Comparison of ENCODE assay signal across 21 cellular contexts in the genomic region with DNA sequence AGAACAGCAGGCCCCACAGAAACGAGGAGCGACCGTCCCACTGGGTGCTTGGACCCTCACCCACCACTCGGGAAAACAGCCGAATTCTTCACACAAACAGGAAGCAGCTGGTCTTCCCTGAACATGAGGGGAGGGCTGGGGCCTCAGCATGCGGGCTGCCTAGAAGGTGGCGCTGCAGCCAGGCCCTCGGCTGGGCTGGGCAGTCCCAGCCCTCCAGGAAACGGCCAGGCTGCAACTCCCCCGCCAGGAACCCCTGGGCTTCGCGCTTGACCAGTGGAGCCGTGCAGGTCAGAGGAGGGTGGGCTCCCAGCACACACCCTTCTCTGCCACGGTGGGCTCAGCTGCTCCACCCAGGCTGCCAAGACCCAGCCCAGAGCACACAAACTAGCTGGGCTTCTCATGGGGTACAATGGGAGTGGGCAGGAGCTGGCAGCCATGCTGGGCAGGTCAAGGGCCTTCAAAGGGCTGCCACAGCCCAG. TPM values are rescaled to one million over a fixed set of nuclear protein-coding genes. Genes with fewer than 3 reads are reported as not detected.
DNase-seq lines count a peak whose midpoint lies in the region; ATAC-seq and TF ChIP-seq lines count a peak whose summit lies in the region.
"Had no signal": no experiment of that assay in that cellular context is flagged by ENCODE, and none has a peak within 500 bp of the region (broad histone marks: within the 10 kb centered on the region; RNA-seq: fewer than 3 reads in every experiment).

No MANE protein-coding gene starts in this region.

- no peak overlapping the region for H3K4me3 Mint-ChIP-seq in endothelial cell (ENCODE audit: unreplicated experiment)
- H3K4me3 Mint-ChIP-seq in activated CD8-positive, alpha-beta T cell treated with anti-CD3 and anti-CD28 coated beads, Interleukin-2, amount 10 ng/mL, durations not matched to agents 7 days and 5 days: no peak overlapping the region
- H3K4me3 Mint-ChIP-seq: activated CD4-positive, alpha-beta memory T cell treated with anti-CD3 and anti-CD28 coated beads for 36 hours had no signal

- POLR2A ChIA-PET in activated CD8-positive, alpha-beta T cell treated with anti-CD3 and anti-CD28 coated beads, Interleukin-2, amount 10 ng/mL, durations not matched to agents 7 days and 5 days (lab: Charles Lee): no interaction called here

- in situ Hi-C loops in gastrocnemius medialis (cut with MboI; ENCODE audit: low sequenced_read_pairs in 4 of 4): no loop called here

- DNase-seq in NCI-H748 (lab: John Stamatoyannopoulos, UW; ENCODE audit: unreplicated experiment): peak; percentile 37
- DNase-seq in NCI-H748 treated with DMSO at 0.1 percent for 48 hours (lab: John Stamatoyannopoulos, UW): no peak
- DNase-seq in endothelial cell (ENCODE audit: low spot score): peak; percentile 58
- no peak for DNase-seq in left lobe of liver (ENCODE audit: low spot score)
- DNase-seq in gastrocnemius medialis: no peak
- no peak for DNase-seq in activated CD8-positive, alpha-beta T cell treated with anti-CD3 and anti-CD28 coated beads, Interleukin-2, amount 10 ng/mL, durations not matched to agents 7 days and 5 days
- no peak for DNase-seq in central memory CD4-positive, alpha-beta T cell
- DNase-seq: activated CD4-positive, alpha-beta memory T cell treated with anti-CD3 and anti-CD28 coated beads for 36 hours; activated T-cell treated with anti-CD3 and anti-CD28 coated beads, Interleukin-2, amount 50 U/mL, for 48 hours; caudate nucleus; DMS79 treated with DMSO at 0.1 percent for 48 hours; islet precursor cell; NCI-H1436 treated with DMSO at 0.1 percent for 48 hours; NCI-H446 treated with DMSO at 0.1 percent for 48 hours; stimulated activated CD4-positive, alpha-beta T cell treated with anti-CD3 and anti-CD28 coated beads, Interleukin-2, amount 100 ng/mL, for 48 hours; stimulated activated CD8-positive, alpha-beta memory T cell treated with anti-CD3 and anti-CD28 coated beads, Interleukin-4, amount 100 ng/mL, for 48 hours had no signal

- no peaks in the 10 kb centered on the region for H3K9me3 ChIP-seq in gastrocnemius medialis
- H3K9me3 ChIP-seq: thoracic aorta had no signal

- H3K27me3 Mint-ChIP-seq in endothelial cell (ENCODE audit: unreplicated experiment): no peaks in the 10 kb centered on the region
- peaks cover 7% of the 10 kb centered on the region for H3K27me3 Mint-ChIP-seq in activated CD8-positive, alpha-beta T cell treated with anti-CD3 and anti-CD28 coated beads, Interleukin-2, amount 10 ng/mL, durations not matched to agents 7 days and 5 days (ENCODE audit: low read depth)

- H3K4me1 Mint-ChIP-seq in endothelial cell (ENCODE audit: unreplicated experiment): peaks cover 6% of the 10 kb centered on the region
- no peaks in the 10 kb centered on the region for H3K4me1 Mint-ChIP-seq in activated CD8-positive, alpha-beta T cell treated with anti-CD3 and anti-CD28 coated beads, Interleukin-2, amount 10 ng/mL, durations not matched to agents 7 days and 5 days (ENCODE audit: low read depth)

- H3K36me3 Mint-ChIP-seq in endothelial cell (ENCODE audit: low read depth, unreplicated experiment): peaks cover under 1% of the 10 kb centered on the region
- no peaks in the 10 kb centered on the region for H3K36me3 Mint-ChIP-seq in activated CD8-positive, alpha-beta T cell treated with anti-CD3 and anti-CD28 coated beads, Interleukin-2, amount 10 ng/mL, durations not matched to agents 7 days and 5 days (ENCODE audit: low read depth)
- H3K36me3 Mint-ChIP-seq: activated CD4-positive, alpha-beta memory T cell treated with anti-CD3 and anti-CD28 coated beads for 36 hours had no signal

- no peaks in the 10 kb centered on the region for H3K9me3 Mint-ChIP-seq in endothelial cell (ENCODE audit: unreplicated experiment)
- H3K9me3 Mint-ChIP-seq in activated CD8-positive, alpha-beta T cell treated with anti-CD3 and anti-CD28 coated beads, Interleukin-2, amount 10 ng/mL, durations not matched to agents 7 days and 5 days (ENCODE audit: insufficient read depth): no peaks in the 10 kb centered on the region
- H3K9me3 Mint-ChIP-seq: activated CD4-positive, alpha-beta memory T cell treated with anti-CD3 and anti-CD28 coated beads for 36 hours had no signal

- TF ChIP-seq CTCF in endothelial cell (IDR thresholded peaks at IDR 0.05; ENCODE audit: unreplicated experiment) (no peak), gastrocnemius medialis (IDR thresholded peaks at IDR 0.05 in 4 of 5, conservative IDR thresholded peaks at IDR 0.05 in 1 of 5) (no peak)

- no peaks in the 10 kb centered on the region for H3K27me3 ChIP-seq in gastrocnemius medialis

- peak; percentile 31 for ATAC-seq in left lobe of liver
- ATAC-seq in gastrocnemius medialis: no peak
- no peak for ATAC-seq in HG03045 (IDR thresholded peaks at IDR 0.05; ENCODE audit: unreplicated experiment)
- ATAC-seq in activated CD8-positive, alpha-beta T cell treated with anti-CD3 and anti-CD28 coated beads, Interleukin-2, amount 10 ng/mL, durations not matched to agents 7 days and 5 days: no peak
- ATAC-seq: gastroesophageal sphincter had no signal

- no peak overlapping the region for H3K4me3 ChIP-seq in gastrocnemius medialis
- H3K4me3 ChIP-seq: gastroesophageal sphincter, thoracic aorta had no signal

- H3K27ac Mint-ChIP-seq in endothelial cell (ENCODE audit: unreplicated experiment): peak overlapping the region; percentile 30
- H3K27ac Mint-ChIP-seq in activated CD8-positive, alpha-beta T cell treated with anti-CD3 and anti-CD28 coated beads, Interleukin-2, amount 10 ng/mL, durations not matched to agents 7 days and 5 days: no peak overlapping the region
- H3K27ac Mint-ChIP-seq: activated CD4-positive, alpha-beta memory T cell treated with anti-CD3 and anti-CD28 coated beads for 36 hours had no signal

- H3K36me3 ChIP-seq in gastrocnemius medialis: no peaks in the 10 kb centered on the region
- H3K36me3 ChIP-seq: gastroesophageal sphincter, thoracic aorta had no signal

- H3K4me1 ChIP-seq in gastrocnemius medialis: peaks cover 8 to 14% of the 10 kb centered on the region in 2 donors
- H3K4me1 ChIP-seq: gastroesophageal sphincter had no signal

- H3K27ac ChIP-seq in gastrocnemius medialis: peak overlapping the region in 3 of 4 donors; percentile 43 to 50 (median 50)
- H3K27ac ChIP-seq: 22Rv1, KMS-11, thoracic aorta had no signal

- CTCF ChIA-PET in activated CD8-positive, alpha-beta T cell treated with anti-CD3 and anti-CD28 coated beads, Interleukin-2, amount 10 ng/mL, durations not matched to agents 7 days and 5 days (lab: Charles Lee): interaction anchor here (0.9 to 2.0 kb wide), 2 partner anchors 42 to 110 kb away, joined by 3 to 6 read pairs; no protein-coding TSS in a partner anchor

- intact Hi-C loops in gastrocnemius medialis (cut with DNase I; ENCODE audit: low total_unique reads): no loop called here

- no peak for TF ChIP-seq POLR2A in gastrocnemius medialis (IDR thresholded peaks at IDR 0.05)

RNA-seq across cellular contexts. Expression of gene IGF2, which starts 29.6 kb away (rescaled TPM):
- 2.1 TPM for total RNA-seq in endothelial cell (ENCODE audit: unreplicated experiment)
- 254 TPM for total RNA-seq in left lobe of liver
- total RNA-seq in gastrocnemius medialis: 10 to 100 TPM; 21.6 to 42.4 (median 29.2) TPM
- total RNA-seq in activated CD8-positive, alpha-beta T cell treated with anti-CD3 and anti-CD28 coated beads, Interleukin-2, amount 10 ng/mL, durations not matched to agents 7 days and 5 days: not detected

RNA-seq across cellular contexts. Expression of gene INS, which starts 51.4 kb away (rescaled TPM):
- total RNA-seq in endothelial cell (ENCODE audit: unreplicated experiment) (not detected), left lobe of liver (not detected), gastrocnemius medialis (not detected)
- not detected for total RNA-seq in activated CD8-positive, alpha-beta T cell treated with anti-CD3 and anti-CD28 coated beads, Interleukin-2, amount 10 ng/mL, durations not matched to agents 7 days and 5 days
- total RNA-seq: activated CD4-positive, alpha-beta memory T cell treated with anti-CD3 and anti-CD28 coated beads for 36 hours; gastroesophageal sphincter; thoracic aorta had no signal

Comparison
In these comparisons a context has a peak if more than half of its experiments do, and no peak if none do; other contexts are left out.
1. DNase-seq: peak in NCI-H748 (single experiment) and endothelial cell (single experiment); none in NCI-H748 treated with DMSO at 0.1 percent for 48 hours (single experiment), left lobe of liver (single experiment), gastrocnemius medialis (0 of 2), activated CD8-positive, alpha-beta T cell treated with anti-CD3 and anti-CD28 coated beads, Interleukin-2, amount 10 ng/mL, durations not matched to agents 7 days and 5 days (single experiment) and central memory CD4-positive, alpha-beta T cell (single experiment).